In the genomic region with DNA sequence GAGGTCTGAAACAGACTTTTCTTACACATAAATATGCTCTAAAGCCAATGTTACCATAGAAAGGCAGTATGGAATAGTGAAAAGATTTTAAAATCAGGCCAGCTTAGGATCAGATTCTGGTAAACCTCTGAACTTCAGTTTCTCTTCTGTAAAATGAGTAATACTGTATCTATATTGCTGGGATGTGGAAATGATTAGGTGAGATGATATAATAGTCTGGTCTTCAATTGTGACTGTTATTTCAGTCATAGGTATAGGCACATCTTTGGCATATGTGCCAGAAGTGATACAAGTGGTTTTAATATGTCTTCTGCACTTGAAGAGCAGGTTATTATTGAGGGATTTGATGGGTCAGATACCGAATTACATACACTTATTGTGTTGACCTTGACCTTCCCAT, we compare ENCODE assay signal across 19 cellular contexts.
"Had no signal": no experiment of that assay in that cellular context is flagged by ENCODE, and none has a peak within 500 bp of the region (broad histone marks: within the 10 kb centered on the region; RNA-seq: fewer than 3 reads in every experiment).

No MANE protein-coding gene starts in this region.

- H3K9me3 ChIP-seq: heart left ventricle, pancreas, testis, tibial nerve, upper lobe of right lung, vagina had no signal

- H3K27me3 Mint-ChIP-seq: naive B cell; progenitor cell of endocrine pancreas; stimulated activated naive CD8-positive, alpha-beta T cell treated with anti-CD3 and anti-CD28 coated beads, Interleukin-15, Interleukin-2, amounts not matched to agents 100 ng/mL and 50 ng/mL, for 24 hours had no signal

- H3K27ac ChIP-seq: dorsolateral prefrontal cortex, pancreas, testis, tibial nerve, upper lobe of right lung, vagina had no signal

- DNase-seq: dorsolateral prefrontal cortex; effector CD8-positive, alpha-beta T cell; heart left ventricle; hippocampal formation; left colon; mesendoderm; naive B cell; occipital lobe; pancreas; right cardiac atrium; stimulated activated CD4-positive, alpha-beta T cell treated with anti-CD3 and anti-CD28 coated beads, Interleukin-2, amount 100 ng/mL, for 48 hours; testis; upper lobe of right lung had no signal

- H3K4me3 ChIP-seq: dorsolateral prefrontal cortex, heart left ventricle, pancreas, smooth muscle cell, testis, tibial nerve, upper lobe of right lung, vagina had no signal

- ATAC-seq: heart left ventricle, left colon, pancreas, right cardiac atrium, upper lobe of right lung had no signal

- H3K9me3 Mint-ChIP-seq: naive B cell; nephron; stimulated activated naive CD8-positive, alpha-beta T cell treated with anti-CD3 and anti-CD28 coated beads, Interleukin-15, Interleukin-2, amounts not matched to agents 100 ng/mL and 50 ng/mL, for 24 hours had no signal

- H3K27ac Mint-ChIP-seq: naive B cell; progenitor cell of endocrine pancreas; stimulated activated naive CD8-positive, alpha-beta T cell treated with anti-CD3 and anti-CD28 coated beads, Interleukin-15, Interleukin-2, amounts not matched to agents 100 ng/mL and 50 ng/mL, for 24 hours had no signal

- H3K4me3 Mint-ChIP-seq: nephron; stimulated activated naive CD8-positive, alpha-beta T cell treated with anti-CD3 and anti-CD28 coated beads, Interleukin-15, Interleukin-2, amounts not matched to agents 100 ng/mL and 50 ng/mL, for 24 hours had no signal

- H3K4me2 ChIP-seq: smooth muscle cell had no signal

- H3K36me3 ChIP-seq: heart left ventricle, pancreas, tibial nerve, upper lobe of right lung, vagina had no signal
